Comparison of ENCODE assay signal across 21 cellular contexts in the genomic region with DNA sequence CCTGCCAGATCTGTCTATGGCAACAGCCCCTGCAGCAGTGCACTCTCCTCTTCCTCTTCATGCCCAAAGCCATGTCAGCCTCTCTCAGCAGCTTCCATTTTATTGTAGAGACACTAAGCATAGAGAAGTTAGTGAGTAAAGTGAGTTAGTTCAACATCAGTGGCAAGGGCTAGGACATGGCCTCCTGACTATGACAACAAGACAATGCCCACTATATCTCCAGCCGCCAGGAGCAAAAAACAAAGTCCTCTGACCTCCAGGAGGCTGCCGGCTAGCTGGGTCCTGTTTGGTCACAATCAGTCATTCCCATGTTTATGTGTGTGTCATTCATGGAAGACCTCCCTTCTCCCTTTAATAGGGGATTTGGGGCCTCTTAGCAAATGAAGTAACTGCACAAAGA. TPM values are rescaled to one million over a fixed set of nuclear protein-coding genes. Genes with fewer than 3 reads are reported as not detected.
"Had no signal": no experiment of that assay in that cellular context is flagged by ENCODE, and none has a peak within 500 bp of the region (broad histone marks: within the 10 kb centered on the region; RNA-seq: fewer than 3 reads in every experiment).

No MANE protein-coding gene starts in this region.

- H3K9me3 ChIP-seq: heart left ventricle, suprapubic skin, thyroid gland had no signal

- DNase-seq: effector memory CD4-positive, alpha-beta T cell; heart left ventricle; left cardiac atrium; mammary epithelial cell; naive thymus-derived CD8-positive, alpha-beta T cell; posterior cingulate gyrus; stimulated activated CD4-positive, alpha-beta T cell treated with anti-CD3 and anti-CD28 coated beads, Interleukin-2, amount 100 ng/mL, for 48 hours; stimulated activated naive CD8-positive, alpha-beta T cell treated with anti-CD3 and anti-CD28 coated beads, Interleukin-15, Interleukin-2, amounts not matched to agents 100 U/mL and 50 U/mL, for 24 hours; thyroid gland had no signal

- H3K4me1 ChIP-seq: suprapubic skin, thyroid gland had no signal

- H3K4me2 ChIP-seq: smooth muscle cell had no signal

- FAIRE-seq: endometrium, frontal cortex, keratinocyte had no signal

- H3K27me3 ChIP-seq: heart left ventricle, suprapubic skin, thyroid gland had no signal

- H3K4me3 ChIP-seq: heart left ventricle, smooth muscle cell, suprapubic skin, thyroid gland had no signal

- ATAC-seq: esophagus mucosa; heart left ventricle; left cardiac atrium; naive thymus-derived CD8-positive, alpha-beta T cell; stimulated activated naive CD8-positive, alpha-beta T cell treated with anti-CD3 and anti-CD28 coated beads, Interleukin-15, Interleukin-2, amounts not matched to agents 100 U/mL and 50 U/mL, for 24 hours had no signal

- H3K36me3 ChIP-seq: heart left ventricle, suprapubic skin, thyroid gland had no signal

- H3K27ac ChIP-seq: heart left ventricle, suprapubic skin, thyroid gland had no signal

RNA-seq across cellular contexts. Expression of a gene that starts 14.9 kb away (rescaled TPM):
- total RNA-seq: esophagus mucosa, fibroblast of lung, glomerular endothelial cell, lower leg skin, mammary epithelial cell, mononuclear cell, osteocyte, pulmonary artery endothelial cell, smooth muscle cell, suprapubic skin had no signal
- polyA plus RNA-seq: keratinocyte, mammary epithelial cell, smooth muscle cell had no signal
